In the genomic region with DNA sequence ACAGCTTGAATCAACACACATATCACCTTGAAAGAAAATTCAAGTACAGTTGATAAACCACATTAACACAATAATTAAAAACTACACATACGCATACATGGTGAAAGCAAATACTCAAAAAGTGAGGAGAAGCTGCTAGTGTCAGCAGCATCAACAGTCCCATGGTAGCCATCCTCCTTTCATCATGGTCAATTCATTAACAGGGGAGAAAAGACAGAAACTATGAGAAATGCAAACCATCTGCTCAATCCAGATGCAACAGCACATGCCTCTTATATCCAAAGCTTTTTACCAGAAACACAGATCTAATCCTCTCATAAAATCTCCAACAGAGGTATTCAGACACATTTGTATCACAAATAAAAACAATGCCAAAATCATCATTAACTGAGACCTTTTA, we compare ENCODE assay signal across 11 cellular contexts.
A peak's percentile ranks its signal among the peaks of the same experiment; 100 is the strongest.
DNase-seq lines count a peak whose midpoint lies in the region; ATAC-seq and TF ChIP-seq lines count a peak whose summit lies in the region.
"Had no signal": no experiment of that assay in that cellular context is flagged by ENCODE, and none has a peak within 500 bp of the region (broad histone marks: within the 10 kb centered on the region; RNA-seq: fewer than 3 reads in every experiment).

No MANE protein-coding gene starts in this region.

- no peak for ATAC-seq in left colon

- intact Hi-C loops in left colon (cut with DNase I, micrococcal nuclease), result no loop called here

- no peaks in the 10 kb centered on the region for H3K36me3 ChIP-seq in HAP-1 (replicated peaks)
- H3K36me3 ChIP-seq in adipocyte (ENCODE audit: control insufficient read depth, insufficient read depth, low read length, severe bottlenecking), result no peaks in the 10 kb centered on the region
- no peaks in the 10 kb centered on the region for H3K36me3 ChIP-seq in iPS-18a (ENCODE audit: control insufficient read depth, low read depth, low read length)

- CTCF ChIA-PET in AG04449 (lab: Yijun Ruan, JAX), result interaction anchor here (1.4 to 2.1 kb wide), 5 partner anchors 71 to 159 kb away, joined by 3 to 18 read pairs (median 4); no protein-coding TSS in a partner anchor

- H3K9me3 ChIP-seq in HAP-1 (no peaks in the 10 kb centered on the region), adipocyte (ENCODE audit: control insufficient read depth, low read length) (no peaks in the 10 kb centered on the region), iPS-18a (ENCODE audit: control insufficient read depth, low read depth, low read length) (no peaks in the 10 kb centered on the region)

- POLR2A ChIA-PET in AG04449 (lab: Yijun Ruan, JAX), result interaction anchor here (0.8 kb wide), 1 partner anchor 11 kb away, joined by 3 read pairs; no protein-coding TSS in a partner anchor

- DNase-seq in AG04449 (ENCODE audit: low read depth, low spot score), result no peak
- DNase-seq in HAP-1 (ENCODE audit: low spot score in 2 of 2), result peak in 1 of 2 experiments; percentile 79
- DNase-seq in adipocyte (ENCODE audit: low read depth), result peak; percentile 60
- DNase-seq in DMS153 treated with DMSO at 0.1 percent for 48 hours (lab: John Stamatoyannopoulos, UW; ENCODE audit: unreplicated experiment), result no peak
- DNase-seq in glomerular visceral epithelial cell (ENCODE audit: extremely low spot score), result no peak
- no peak for DNase-seq in left colon
- no peak for DNase-seq in ecto neural progenitor cell (ENCODE audit: low spot score)
- DNase-seq: activated CD8-positive, alpha-beta memory T cell treated with anti-CD3 and anti-CD28 coated beads, Interleukin-2, amount 50 U/mL, for 48 hours; head of caudate nucleus; NCI-H1048 had no signal

- TF ChIP-seq CTCF in AG04449 (IDR thresholded peaks at IDR 0.05; ENCODE audit: insufficient read depth, low read length, missing control alignments), result no peak

- H3K27me3 ChIP-seq in HAP-1 (ENCODE audit: low read depth), result no peaks in the 10 kb centered on the region
- H3K27me3 ChIP-seq in adipocyte (replicated peaks; ENCODE audit: control insufficient read depth, insufficient read depth, low read length), result no peaks in the 10 kb centered on the region
- no peaks in the 10 kb centered on the region for H3K27me3 ChIP-seq in iPS-18a (ENCODE audit: control insufficient read depth, insufficient read depth, low read length)

- peak overlapping the region; percentile 81 for H3K9ac ChIP-seq in adipocyte (ENCODE audit: low read length)
- no peak overlapping the region for H3K9ac ChIP-seq in iPS-18a (ENCODE audit: low read length)

- in situ Hi-C loops in HAP-1 (cut with MboI; ENCODE audit: low sequenced_read_pairs), result no loop called here

- peaks cover 62% of the 10 kb centered on the region for H3K4me1 ChIP-seq in HAP-1
- H3K4me1 ChIP-seq in adipocyte (ENCODE audit: control insufficient read depth, insufficient read depth, low read length), result peaks cover 34% of the 10 kb centered on the region
- H3K4me1 ChIP-seq in iPS-18a (ENCODE audit: control insufficient read depth, low read depth, low read length), result peaks cover 55% of the 10 kb centered on the region

- H3K27ac ChIP-seq in iPS-18a (ENCODE audit: low read length), result no peak overlapping the region

- H3K4me3 ChIP-seq in AG04449 (ENCODE audit: low read depth, low read length) (peak overlapping the region; percentile 57), HAP-1 (peak overlapping the region; percentile 28), adipocyte (ENCODE audit: low read length) (peak overlapping the region; percentile 84), iPS-18a (ENCODE audit: low read length) (peak overlapping the region; percentile 26)

Comparison
In these comparisons a context has a peak if more than half of its experiments do, and no peak if none do; other contexts are left out.
1. H3K4me3 ChIP-seq: peak in every context shown above with its lines; median percentile 84 in adipocyte; 57 in AG04449; 28 in HAP-1; 26 in iPS-18a.